ENCODE assay signal across 8 cellular contexts in the genomic region with DNA sequence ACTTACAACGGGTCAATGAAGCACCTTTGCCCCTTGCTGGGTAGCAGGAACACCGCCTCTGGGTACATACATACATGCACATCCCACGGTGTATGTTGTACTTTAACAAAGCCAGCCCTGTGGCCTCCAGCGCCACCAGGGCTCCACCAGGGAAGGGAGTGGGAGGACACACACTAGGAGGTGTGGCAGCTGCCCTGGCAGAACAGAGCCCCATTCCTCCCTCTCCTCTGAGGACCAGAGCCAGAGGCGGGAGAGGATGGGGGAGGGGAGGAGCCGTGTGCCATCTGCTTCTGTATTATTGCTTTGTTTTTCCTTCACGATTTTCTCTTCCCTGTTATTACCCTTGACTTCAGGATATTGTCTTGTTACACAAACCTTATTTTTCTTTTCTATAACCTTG.
A peak's percentile ranks its signal among the peaks of the same experiment; 100 is the strongest.
DNase-seq lines count a peak whose midpoint lies in the region; ATAC-seq lines count a peak whose summit lies in the region.

No MANE protein-coding gene starts in this region.

- H2BK120ac ChIP-seq in mesenchymal stem cell (ENCODE audit: low read depth, low read length): no peak overlapping the region

- no peaks in the 10 kb centered on the region for H3K27me3 Mint-ChIP-seq in stimulated activated naive CD8-positive, alpha-beta T cell treated with anti-CD3 and anti-CD28 coated beads, Interleukin-15, Interleukin-2, amounts not matched to agents 100 ng/mL and 50 ng/mL, for 24 hours

- H3K9me3 ChIP-seq in adipocyte (ENCODE audit: control insufficient read depth, low read length) (no peaks in the 10 kb centered on the region), mesenchymal stem cell (ENCODE audit: control insufficient read depth, low read length) (no peaks in the 10 kb centered on the region)

- H3K4me1 ChIP-seq in adipocyte (ENCODE audit: control insufficient read depth, insufficient read depth, low read length) (peaks cover 34% of the 10 kb centered on the region), mesenchymal stem cell (ENCODE audit: control insufficient read depth, insufficient read depth, low read depth, low read length) (peaks cover 10% of the 10 kb centered on the region)

- H3K4me3 ChIP-seq in adipocyte (ENCODE audit: low read length): no peak overlapping the region
- H3K4me3 ChIP-seq in mesenchymal stem cell (ENCODE audit: insufficient read depth in 1 of 2, low read depth in 1 of 2, low read length in 2 of 2): no peak overlapping the region

- H3K36me3 Mint-ChIP-seq in stimulated activated naive CD8-positive, alpha-beta T cell treated with anti-CD3 and anti-CD28 coated beads, Interleukin-15, Interleukin-2, amounts not matched to agents 100 ng/mL and 50 ng/mL, for 24 hours (ENCODE audit: low read depth): peaks cover 94% of the 10 kb centered on the region

- H4K91ac ChIP-seq in mesenchymal stem cell (ENCODE audit: low read length): peak overlapping the region; percentile 37

- no peaks in the 10 kb centered on the region for H3K9me3 Mint-ChIP-seq in stimulated activated naive CD8-positive, alpha-beta T cell treated with anti-CD3 and anti-CD28 coated beads, Interleukin-15, Interleukin-2, amounts not matched to agents 100 ng/mL and 50 ng/mL, for 24 hours

- no peak overlapping the region for H3K18ac ChIP-seq in mesenchymal stem cell (ENCODE audit: low read depth in 1 of 2, low read length in 2 of 2)

- H3K23ac ChIP-seq in mesenchymal stem cell (ENCODE audit: low read length in 2 of 2): no peak overlapping the region

- H3K14ac ChIP-seq in mesenchymal stem cell (ENCODE audit: low read length in 2 of 2): no peak overlapping the region

- no peak overlapping the region for H3K4me2 ChIP-seq in mesenchymal stem cell (ENCODE audit: low read length, poor library complexity, severe bottlenecking)

- ATAC-seq in stimulated activated naive CD8-positive, alpha-beta T cell treated with anti-CD3 and anti-CD28 coated beads, Interleukin-15, Interleukin-2, amounts not matched to agents 100 U/mL and 50 U/mL, for 24 hours: no peak
- no peak for ATAC-seq in esophagus mucosa
- ATAC-seq in GM19023 (IDR thresholded peaks at IDR 0.05; ENCODE audit: unreplicated experiment): no peak

- H3K4me1 Mint-ChIP-seq in stimulated activated naive CD8-positive, alpha-beta T cell treated with anti-CD3 and anti-CD28 coated beads, Interleukin-15, Interleukin-2, amounts not matched to agents 100 ng/mL and 50 ng/mL, for 24 hours (ENCODE audit: low read depth): peaks cover 83% of the 10 kb centered on the region

- peak overlapping the region; percentile 2 to 27 for H2BK12ac ChIP-seq in mesenchymal stem cell (ENCODE audit: low read length in 2 of 2)

- no peak for DNase-seq in stimulated activated naive CD8-positive, alpha-beta T cell treated with anti-CD3 and anti-CD28 coated beads, Interleukin-15, Interleukin-2, amounts not matched to agents 100 U/mL and 50 U/mL, for 24 hours
- no peak for DNase-seq in adipocyte (ENCODE audit: low read depth)
- DNase-seq in mesenchymal stem cell: no peak
- DNase-seq in foreskin melanocyte: no peak
- no peak for DNase-seq in activated CD4-positive, alpha-beta T cell treated with anti-CD3 and anti-CD28 coated beads for 48 hours

- H3K36me3 ChIP-seq in adipocyte (ENCODE audit: control insufficient read depth, insufficient read depth, low read length, severe bottlenecking) (peaks cover 69% of the 10 kb centered on the region), mesenchymal stem cell (ENCODE audit: control insufficient read depth in 1 of 2, insufficient read depth in 2 of 2, low read depth in 1 of 2, low read length in 2 of 2) (peaks cover 9 to 72% of the 10 kb centered on the region in 2 experiments)

- peak overlapping the region; percentile 69 for H3K9ac ChIP-seq in adipocyte (ENCODE audit: low read length)
- peak overlapping the region; percentile 67 for H3K9ac ChIP-seq in mesenchymal stem cell (ENCODE audit: low read length)

- no peak overlapping the region for H2AK5ac ChIP-seq in mesenchymal stem cell (ENCODE audit: low read length, severe bottlenecking)

- no peak overlapping the region for H2BK15ac ChIP-seq in mesenchymal stem cell (ENCODE audit: low read depth, poor library complexity, severe bottlenecking)

- H3K4me3 Mint-ChIP-seq in stimulated activated naive CD8-positive, alpha-beta T cell treated with anti-CD3 and anti-CD28 coated beads, Interleukin-15, Interleukin-2, amounts not matched to agents 100 ng/mL and 50 ng/mL, for 24 hours: peak overlapping the region; percentile 19

- H3K27ac ChIP-seq in mesenchymal stem cell (ENCODE audit: low read length, poor library complexity, severe bottlenecking): no peak overlapping the region

- no peaks in the 10 kb centered on the region for H3K27me3 ChIP-seq in adipocyte (replicated peaks; ENCODE audit: control insufficient read depth, insufficient read depth, low read length)
- H3K27me3 ChIP-seq in mesenchymal stem cell (ENCODE audit: control insufficient read depth in 1 of 2, insufficient read depth in 1 of 2, low read length in 2 of 2): no peaks in the 10 kb centered on the region

- no peak overlapping the region for H2AFZ ChIP-seq in mesenchymal stem cell (ENCODE audit: low read depth, low read length)

- H3K27ac Mint-ChIP-seq in stimulated activated naive CD8-positive, alpha-beta T cell treated with anti-CD3 and anti-CD28 coated beads, Interleukin-15, Interleukin-2, amounts not matched to agents 100 ng/mL and 50 ng/mL, for 24 hours: peak overlapping the region; percentile 66

- no peak overlapping the region for H4K8ac ChIP-seq in mesenchymal stem cell (ENCODE audit: low read length)

- H3K79me1 ChIP-seq in mesenchymal stem cell (replicated peaks; ENCODE audit: low read length, poor library complexity, severe bottlenecking): no peaks in the 10 kb centered on the region

- no peak overlapping the region for H3K4ac ChIP-seq in mesenchymal stem cell (ENCODE audit: low read depth in 1 of 2, low read length in 2 of 2)

- WGBS in mesenchymal stem cell: 98% methylated on average over 4 of the region's 7 CpGs

- H2BK5ac ChIP-seq in mesenchymal stem cell (ENCODE audit: low read depth, low read length, poor library complexity, severe bottlenecking): no peak overlapping the region
